In genomic region chr1:235329139-235329808, GRCh38 we compare ENCODE assay signal across 2 cellular contexts.
TF ChIP-seq lines count a peak whose summit lies in the region.

No MANE protein-coding gene starts in this region.

TF ChIP-seq in IMR-90, 13 proteins besides CTCF, POLR2A, EP300 and RAD21:
- no peak for TF ChIP-seq MAZ (IDR thresholded peaks at IDR 0.05; ENCODE audit: borderline replicate concordance, low read depth, low read length)
- TF ChIP-seq NFE2L2 (IDR thresholded peaks at IDR 0.05; ENCODE audit: low read depth, low read length) = no peak
- TF ChIP-seq SMC3 (IDR thresholded peaks at IDR 0.05; ENCODE audit: low read depth, low read length) = no peak; the same call in 1 of the 2 replicates
- TF ChIP-seq RFX5 (IDR thresholded peaks at IDR 0.05; ENCODE audit: low read depth, low read length) = no peak
- TF ChIP-seq FOS (IDR thresholded peaks at IDR 0.05; ENCODE audit: low read depth, low read length) = no peak
- TF ChIP-seq USF2 (IDR thresholded peaks at IDR 0.05; ENCODE audit: low read depth, low read length) = no peak
- no peak for TF ChIP-seq RCOR1 (IDR thresholded peaks at IDR 0.05; ENCODE audit: insufficient replicate concordance, low read length)
- TF ChIP-seq BHLHE40 (IDR thresholded peaks at IDR 0.05; ENCODE audit: low read depth, low read length) = no peak

TF ChIP-seq in H1, 55 proteins besides CTCF, POLR2A, EP300 and RAD21:
- TF ChIP-seq RBBP5 (IDR thresholded peaks at IDR 0.05; ENCODE audit: borderline replicate concordance, low read depth, low read length) (peak; percentile 27; the same call in 1 of the 2 replicates), CHD1 (IDR thresholded peaks at IDR 0.05; ENCODE audit: low read depth, low read length) (no peak), SIN3A (conservative IDR thresholded peaks at IDR 0.05 in 1 of 2, IDR thresholded peaks at IDR 0.05 in 1 of 2; ENCODE audit: low read depth in 1 of 2, low read length in 2 of 2) (peak in 1 of 2 experiments; percentile 40; a peak in 1 of 4 replicates)
